Comparison of ENCODE assay signal across 8 cellular contexts in genomic region chr22:37019309-37020191, GRCh38. TPM values are rescaled to one million over a fixed set of nuclear protein-coding genes. Genes with fewer than 3 reads are reported as not detected.
DNase-seq lines count a peak whose midpoint lies in the region; ATAC-seq and TF ChIP-seq lines count a peak whose summit lies in the region.

Gene MPST, plus strand, starts transcription at chr22:37019742. Its CDS starts 95 bp downstream, at chr22:37019837.
Gene TST, minus strand, starts transcription at chr22:37019447. Its CDS starts 715 bp downstream, at chr22:37018732.

- peak; percentile 64 for ATAC-seq in HG02870 (IDR thresholded peaks at IDR 0.05; ENCODE audit: unreplicated experiment)
- peak; percentile 77 for ATAC-seq in stimulated activated naive CD8-positive, alpha-beta T cell treated with anti-CD3 and anti-CD28 coated beads, Interleukin-15, amount 100 ng/mL, for 72 hours

- peaks cover 15% of the 10 kb centered on the region for H3K4me1 Mint-ChIP-seq in stimulated activated naive CD8-positive, alpha-beta T cell treated with anti-CD3 and anti-CD28 coated beads, Interleukin-15, amount 100 ng/mL, for 72 hours

- peak within 1 kb of the TSS; percentile 90 for H3K4me3 ChIP-seq in epithelial cell of proximal tubule (ENCODE audit: low read depth, low read length)

- no peaks in the 10 kb centered on the region for H3K9me3 Mint-ChIP-seq in stimulated activated naive CD8-positive, alpha-beta T cell treated with anti-CD3 and anti-CD28 coated beads, Interleukin-15, amount 100 ng/mL, for 72 hours

- DNase-seq in NK-92 treated with Interleukin-12 subunit alpha and Interleukin-12 subunit beta, amount 100 ng/mL, for 24 hours (lab: John Stamatoyannopoulos, UW), result peak; percentile 37
- DNase-seq in NK-92 (lab: John Stamatoyannopoulos, UW; ENCODE audit: unreplicated experiment) (no peak), NCI-H460 (ENCODE audit: extremely low read depth, low read depth) (peak; percentile 45), epithelial cell of proximal tubule (ENCODE audit: low read depth) (no peak), middle frontal gyrus (ENCODE audit: extremely low spot score, low spot score) (peak; percentile 64)
- peak; percentile 38 for DNase-seq in activated CD8-positive, alpha-beta memory T cell treated with anti-CD3 and anti-CD28 coated beads, Interleukin-2, amount 50 U/mL, for 4 hours
- DNase-seq in stimulated activated naive CD8-positive, alpha-beta T cell treated with anti-CD3 and anti-CD28 coated beads, Interleukin-15, amount 100 ng/mL, for 72 hours, result peak; percentile 35 to 54

- H3K4me3 Mint-ChIP-seq in stimulated activated naive CD8-positive, alpha-beta T cell treated with anti-CD3 and anti-CD28 coated beads, Interleukin-15, amount 100 ng/mL, for 72 hours, result peak within 1 kb of the TSS; percentile 84 to 90

- peak within 1 kb of the TSS in 1 of 2 donors; percentile 63 for H3K27ac Mint-ChIP-seq in stimulated activated naive CD8-positive, alpha-beta T cell treated with anti-CD3 and anti-CD28 coated beads, Interleukin-15, amount 100 ng/mL, for 72 hours

- H3K27me3 Mint-ChIP-seq in stimulated activated naive CD8-positive, alpha-beta T cell treated with anti-CD3 and anti-CD28 coated beads, Interleukin-15, amount 100 ng/mL, for 72 hours, result peaks cover 55% of the 10 kb centered on the region

- no peak for TF ChIP-seq CTCF in epithelial cell of proximal tubule (conservative IDR thresholded peaks at IDR 0.05; ENCODE audit: low read depth, low read length)

RNA-seq across cellular contexts. Expression of gene MPST, which starts in this region (rescaled TPM):
- 41.9 and 49.9 TPM in 2 replicates for total RNA-seq in NCI-H460 (2014; rRNA removed; shearing (Covaris generic))
- 108 and 112 TPM in 2 replicates for polyA plus RNA-seq in NCI-H460 (2014; cell fraction: nucleus; rRNA removed)
- total RNA-seq in epithelial cell of proximal tubule, result 215 and 252 TPM in 2 replicates

RNA-seq across cellular contexts. Expression of gene TST, which starts in this region (rescaled TPM):
- total RNA-seq in NCI-H460 (2014; rRNA removed; shearing (Covaris generic)), result 11.5 and 13.8 TPM in 2 replicates
- 23.7 and 30.7 TPM in 2 replicates for polyA plus RNA-seq in NCI-H460 (2014; cell fraction: nucleus; rRNA removed)
- total RNA-seq in epithelial cell of proximal tubule, result 49.6 and 66.9 TPM in 2 replicates

Comparison
In these comparisons a context has a peak if more than half of its experiments do, and no peak if none do; other contexts are left out.
1. DNase-seq: peak in NK-92 treated with Interleukin-12 subunit alpha and Interleukin-12 subunit beta, amount 100 ng/mL, for 24 hours (single experiment), NCI-H460 (single experiment), activated CD8-positive, alpha-beta memory T cell treated with anti-CD3 and anti-CD28 coated beads, Interleukin-2, amount 50 U/mL, for 4 hours (single experiment), middle frontal gyrus (single experiment) and stimulated activated naive CD8-positive, alpha-beta T cell treated with anti-CD3 and anti-CD28 coated beads, Interleukin-15, amount 100 ng/mL, for 72 hours (2 of 2); none in NK-92 (single experiment) and epithelial cell of proximal tubule (single experiment).